Comparison of ENCODE assay signal across 1 cellular context in the genomic region with DNA sequence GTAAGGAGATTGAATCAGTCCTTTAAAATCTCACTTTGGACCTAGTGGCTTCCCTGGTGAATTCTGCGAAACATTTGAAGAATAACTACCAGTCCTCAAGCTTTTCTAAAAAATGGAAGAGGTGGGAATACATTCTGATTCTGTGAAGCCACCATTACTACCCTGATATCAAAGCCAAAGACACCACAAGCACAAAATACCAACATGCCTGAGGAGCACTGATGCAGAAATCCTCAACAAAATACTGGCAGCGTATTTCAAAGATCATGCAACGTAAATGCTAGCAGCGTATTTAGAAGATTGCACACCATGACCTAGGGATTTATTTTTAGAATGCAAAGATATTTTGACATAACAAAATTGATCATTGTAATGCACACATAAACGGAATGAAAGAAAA.
TF ChIP-seq lines count a peak whose summit lies in the region.

No MANE protein-coding gene starts in this region.

TF ChIP-seq in H1, 55 proteins besides CTCF, POLR2A, EP300 and RAD21:
- TF ChIP-seq GTF2F1 (IDR thresholded peaks at IDR 0.05; ENCODE audit: borderline replicate concordance, low read depth, low read length) = 0 out of 2 replicates have a peak, but pooled peaks have one; percentile 34
- TF ChIP-seq BACH1 (IDR thresholded peaks at IDR 0.05; ENCODE audit: low read length) = no peak
- TF ChIP-seq GABPA (IDR thresholded peaks at IDR 0.05; ENCODE audit: borderline replicate concordance, insufficient read depth, low read length) = no peak
